In genomic region chr2:112137516-112138142, GRCh38 we compare ENCODE assay signal across 8 cellular contexts. TPM values are rescaled to one million over a fixed set of nuclear protein-coding genes. Genes with fewer than 3 reads are reported as not detected.
DNase-seq lines count a peak whose midpoint lies in the region; ATAC-seq lines count a peak whose summit lies in the region.

No MANE protein-coding gene starts in this region.

- H3K9ac ChIP-seq in NT2/D1 (ENCODE audit: insufficient read length, low read depth) (peak overlapping the region; percentile 29), mucosa of stomach (ENCODE audit: low read length) (peak overlapping the region; percentile 47)

- no peak overlapping the region for H3K27ac ChIP-seq in ectodermal cell (ENCODE audit: insufficient read depth, low read depth, low read length, poor library complexity, severe bottlenecking)

- peaks cover 66% of the 10 kb centered on the region for H3K27me3 ChIP-seq in NT2/D1 (ENCODE audit: insufficient read depth, insufficient read length)
- H3K27me3 ChIP-seq in ectodermal cell (ENCODE audit: control insufficient read depth, insufficient read depth, low read length, poor library complexity, severe bottlenecking): peaks cover 38% of the 10 kb centered on the region
- peaks cover 28% of the 10 kb centered on the region for H3K27me3 ChIP-seq in mucosa of stomach (ENCODE audit: control insufficient read depth, insufficient read depth, low read length)

- WGBS in ectodermal cell, 2 experiments: 47 to 53% methylated on average over 15 of the region's 15 CpGs

- H3K4me1 ChIP-seq in NT2/D1 (ENCODE audit: insufficient read depth, insufficient read length): no peaks in the 10 kb centered on the region
- H3K4me1 ChIP-seq in ectodermal cell (ENCODE audit: control insufficient read depth, insufficient read depth, low read length): peaks cover 3% of the 10 kb centered on the region
- peaks cover 7% of the 10 kb centered on the region for H3K4me1 ChIP-seq in mucosa of stomach (ENCODE audit: control insufficient read depth, insufficient read depth, low read length)

- ATAC-seq in GM19035 (IDR thresholded peaks at IDR 0.05; ENCODE audit: unreplicated experiment) (no peak), HG03025 (IDR thresholded peaks at IDR 0.05; ENCODE audit: low FRiP score, unreplicated experiment) (no peak)

- H3K4me3 ChIP-seq in NT2/D1 (ENCODE audit: insufficient read length, low read depth): peak overlapping the region; percentile 59
- peak overlapping the region; percentile 40 for H3K4me3 ChIP-seq in ectodermal cell (ENCODE audit: insufficient read depth, low read depth, low read length)
- peak overlapping the region; percentile 37 for H3K4me3 ChIP-seq in mucosa of stomach (ENCODE audit: low read length)

- H3K9me3 ChIP-seq in NT2/D1 (ENCODE audit: insufficient read depth, low read length) (peaks cover 10% of the 10 kb centered on the region; the same call in 1 of the 2 replicates), ectodermal cell (ENCODE audit: control insufficient read depth, low read length) (no peaks in the 10 kb centered on the region), mucosa of stomach (ENCODE audit: control insufficient read depth, low read length) (no peaks in the 10 kb centered on the region)

- DNase-seq in ELR (ENCODE audit: low read depth): peak; percentile 53
- DNase-seq in NT2/D1 (ENCODE audit: low read depth, low spot score): no peak
- no peak for DNase-seq in NCI-H2107 treated with DMSO at 0.1 percent for 48 hours (lab: John Stamatoyannopoulos, UW; ENCODE audit: unreplicated experiment)
- DNase-seq in RPMI8226: no peak

- no peaks in the 10 kb centered on the region for H3K36me3 ChIP-seq in NT2/D1 (ENCODE audit: insufficient read depth, insufficient read length, low read length)
- no peaks in the 10 kb centered on the region for H3K36me3 ChIP-seq in ectodermal cell (ENCODE audit: control insufficient read depth, insufficient read depth, low read length)
- H3K36me3 ChIP-seq in mucosa of stomach (ENCODE audit: control insufficient read depth, insufficient read depth, low read length): no peaks in the 10 kb centered on the region

RNA-seq across cellular contexts. Expression of gene FBLN7, which starts 0.6 kb away (rescaled TPM):
- polyA plus RNA-seq in ectodermal cell (2013, experiment 1 of 4): 22.6 TPM
- 25.2 TPM for polyA plus RNA-seq in ectodermal cell (2013, experiment 2 of 4)
- polyA plus RNA-seq in ectodermal cell (2013, experiment 3 of 4): 17.9 TPM
- 21.2 TPM for polyA plus RNA-seq in ectodermal cell (2013, experiment 4 of 4)
